In the genomic region with DNA sequence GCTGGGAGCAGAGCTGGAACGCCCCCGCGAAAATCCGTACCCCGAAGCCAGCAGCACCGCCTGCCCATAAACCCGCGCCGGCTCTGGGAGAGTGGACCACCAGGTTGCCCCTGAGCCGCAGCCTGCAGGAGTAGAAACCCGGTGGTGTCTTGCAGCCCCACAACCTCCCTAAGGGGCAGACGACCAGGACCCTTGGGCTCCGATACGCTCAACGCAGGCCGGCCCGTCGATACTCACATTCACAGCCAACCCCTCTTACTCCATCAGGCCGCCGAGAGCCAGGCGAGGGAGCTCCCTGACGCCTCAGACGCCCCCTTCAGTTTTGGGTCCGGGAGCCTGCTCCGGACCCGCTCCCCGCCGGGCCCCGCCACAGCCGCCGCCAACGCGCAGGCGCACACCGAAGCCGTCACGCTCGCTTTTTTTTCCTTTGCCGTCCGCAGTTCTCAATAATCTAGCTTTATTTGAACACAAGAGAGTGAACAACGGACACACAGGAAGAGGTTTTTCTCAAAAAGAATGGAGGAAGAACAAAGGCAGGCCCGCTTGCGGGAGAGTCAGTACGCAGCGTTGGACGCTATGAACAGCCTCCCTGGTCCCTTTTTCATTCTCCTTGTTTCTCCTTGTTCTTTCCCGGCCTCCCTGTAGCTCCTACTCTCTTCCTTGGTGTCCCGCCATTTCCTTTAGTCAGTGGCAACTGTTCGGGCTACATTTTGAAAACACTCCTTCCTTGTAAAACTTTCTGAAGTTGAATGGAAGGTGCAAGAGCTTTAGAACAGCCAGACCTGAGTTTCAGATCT, we compare ENCODE assay signal across 1 cellular context.
TF ChIP-seq lines count a peak whose summit lies in the region.

TSS of gene ZNF106 (minus strand) at position 399 of the 797 bp plus-strand sequence. CDS start 18,852 bp downstream, outside the sequence.

TF ChIP-seq in HepG2, 621 proteins besides CTCF, POLR2A, EP300 and RAD21 (continued from another document and continues in another):
- TF ChIP-seq ZBTB40 (IDR thresholded peaks at IDR 0.05) (peak; percentile 100), ZBTB40 (CRISPR knock-in tag; IDR thresholded peaks at IDR 0.05) (peak; percentile 100), SPEN (CRISPR knock-in tag; IDR thresholded peaks at IDR 0.05; ENCODE audit: low read depth) (peak; percentile 87), SRY (CRISPR knock-in tag; IDR thresholded peaks at IDR 0.05) (peak; percentile 28; the same call in 1 of the 2 replicates), ZNF44 (CRISPR knock-in tag; IDR thresholded peaks at IDR 0.05) (peak; percentile 88; the same call in 1 of the 2 replicates), PTBP1 (IDR thresholded peaks at IDR 0.05; ENCODE audit: low read depth, low read length, poor library complexity, severe bottlenecking) (no peak), SMC3 (IDR thresholded peaks at IDR 0.05; ENCODE audit: low read length) (no peak), ZC3H4 (CRISPR knock-in tag; IDR thresholded peaks at IDR 0.05; ENCODE audit: borderline replicate concordance) (no peak), TFE3 (CRISPR knock-in tag; IDR thresholded peaks at IDR 0.05) (peak; percentile 56; the same call in 1 of the 2 replicates), RFX3 (CRISPR knock-in tag; IDR thresholded peaks at IDR 0.05) (no peak), NFYB (CRISPR knock-in tag; IDR thresholded peaks at IDR 0.05) (no peak), ZFP82 (CRISPR knock-in tag; IDR thresholded peaks at IDR 0.05; ENCODE audit: borderline replicate concordance) (peak; percentile 94; the same call in 1 of the 2 replicates), EED (CRISPR knock-in tag; IDR thresholded peaks at IDR 0.05) (0 out of 2 replicates have a peak, but pooled peaks have one; percentile 29), LBX2 (CRISPR knock-in tag; IDR thresholded peaks at IDR 0.05; ENCODE audit: borderline replicate concordance) (no peak), SNRNP70 (IDR thresholded peaks at IDR 0.05; ENCODE audit: low read depth, low read length) (no peak), ZSCAN25 (CRISPR knock-in tag; IDR thresholded peaks at IDR 0.05) (peak; percentile 74), FOXJ3 (CRISPR knock-in tag; IDR thresholded peaks at IDR 0.05; ENCODE audit: borderline replicate concordance) (peak; percentile 84; the same call in 1 of the 2 replicates), SP2 (CRISPR knock-in tag; IDR thresholded peaks at IDR 0.05) (0 out of 2 replicates have a peak, but pooled peaks have one; percentile 15), ZNF652 (CRISPR knock-in tag; IDR thresholded peaks at IDR 0.05; ENCODE audit: borderline replicate concordance, low read depth) (peak; percentile 26; the same call in 1 of the 2 replicates), ZNF563 (CRISPR knock-in tag; IDR thresholded peaks at IDR 0.05) (peak; percentile 81), KLF9 (CRISPR knock-in tag; IDR thresholded peaks at IDR 0.05; ENCODE audit: low read depth) (no peak), NR2F6 (IDR thresholded peaks at IDR 0.05) (peak; percentile 16; the same call in 1 of the 2 replicates), NR2F6 (CRISPR knock-in tag; IDR thresholded peaks at IDR 0.05) (peak; percentile 33; the same call in 1 of the 2 replicates), HNRNPH1 (optimal IDR thresholded peaks at IDR 0.05; ENCODE audit: low read depth, low read length) (no peak), ZNF510 (CRISPR knock-in tag; IDR thresholded peaks at IDR 0.05; ENCODE audit: low read depth) (no peak), NAIF1 (CRISPR knock-in tag; IDR thresholded peaks at IDR 0.05; ENCODE audit: borderline replicate concordance) (peak; percentile 23; the same call in 1 of the 2 replicates), TMF1 (CRISPR knock-in tag; IDR thresholded peaks at IDR 0.05; ENCODE audit: low read depth) (peak; percentile 33; the same call in 1 of the 2 replicates), ZNF747 (CRISPR knock-in tag; IDR thresholded peaks at IDR 0.05; ENCODE audit: borderline replicate concordance) (peak; percentile 69; the same call in 1 of the 2 replicates), SP5 (CRISPR knock-in tag; IDR thresholded peaks at IDR 0.05; ENCODE audit: borderline replicate concordance, low read depth) (no peak), ZZZ3 (CRISPR knock-in tag; IDR thresholded peaks at IDR 0.05; ENCODE audit: borderline replicate concordance) (peak; percentile 9; the same call in 1 of the 2 replicates), PCBP2 (optimal IDR thresholded peaks at IDR 0.05; ENCODE audit: low read depth, low read length, poor library complexity, severe bottlenecking) (no peak), KLF12 (CRISPR knock-in tag; IDR thresholded peaks at IDR 0.05; ENCODE audit: borderline replicate concordance) (peak; percentile 75; the same call in 1 of the 2 replicates), SMAD9 (CRISPR knock-in tag; IDR thresholded peaks at IDR 0.05) (no peak), NCOA1 (CRISPR knock-in tag; IDR thresholded peaks at IDR 0.05) (peak; percentile 91; the same call in 1 of the 2 replicates), ZNF17 (CRISPR knock-in tag; IDR thresholded peaks at IDR 0.05) (no peak), JUNB (CRISPR knock-in tag; IDR thresholded peaks at IDR 0.05; ENCODE audit: borderline replicate concordance) (no peak), ZNF138 (CRISPR knock-in tag; IDR thresholded peaks at IDR 0.05; ENCODE audit: low read depth) (0 out of 2 replicates have a peak, but pooled peaks have one; percentile 39), MTERF4 (CRISPR knock-in tag; IDR thresholded peaks at IDR 0.05) (0 out of 2 replicates have a peak, but pooled peaks have one; percentile 76)
- TF ChIP-seq, protein P1, sequence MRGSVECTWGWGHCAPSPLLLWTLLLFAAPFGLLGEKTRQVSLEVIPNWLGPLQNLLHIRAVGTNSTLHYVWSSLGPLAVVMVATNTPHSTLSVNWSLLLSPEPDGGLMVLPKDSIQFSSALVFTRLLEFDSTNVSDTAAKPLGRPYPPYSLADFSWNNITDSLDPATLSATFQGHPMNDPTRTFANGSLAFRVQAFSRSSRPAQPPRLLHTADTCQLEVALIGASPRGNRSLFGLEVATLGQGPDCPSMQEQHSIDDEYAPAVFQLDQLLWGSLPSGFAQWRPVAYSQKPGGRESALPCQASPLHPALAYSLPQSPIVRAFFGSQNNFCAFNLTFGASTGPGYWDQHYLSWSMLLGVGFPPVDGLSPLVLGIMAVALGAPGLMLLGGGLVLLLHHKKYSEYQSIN (CRISPR knock-in tag; IDR thresholded peaks at IDR 0.05; ENCODE audit: borderline replicate concordance) = no peak
- TF ChIP-seq, protein P2, sequence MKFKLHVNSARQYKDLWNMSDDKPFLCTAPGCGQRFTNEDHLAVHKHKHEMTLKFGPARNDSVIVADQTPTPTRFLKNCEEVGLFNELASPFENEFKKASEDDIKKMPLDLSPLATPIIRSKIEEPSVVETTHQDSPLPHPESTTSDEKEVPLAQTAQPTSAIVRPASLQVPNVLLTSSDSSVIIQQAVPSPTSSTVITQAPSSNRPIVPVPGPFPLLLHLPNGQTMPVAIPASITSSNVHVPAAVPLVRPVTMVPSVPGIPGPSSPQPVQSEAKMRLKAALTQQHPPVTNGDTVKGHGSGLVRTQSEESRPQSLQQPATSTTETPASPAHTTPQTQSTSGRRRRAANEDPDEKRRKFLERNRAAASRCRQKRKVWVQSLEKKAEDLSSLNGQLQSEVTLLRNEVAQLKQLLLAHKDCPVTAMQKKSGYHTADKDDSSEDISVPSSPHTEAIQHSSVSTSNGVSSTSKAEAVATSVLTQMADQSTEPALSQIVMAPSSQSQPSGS (CRISPR knock-in tag; IDR thresholded peaks at IDR 0.05) = peak; percentile 78; the same call in 1 of the 2 replicates
- TF ChIP-seq, protein P3, sequence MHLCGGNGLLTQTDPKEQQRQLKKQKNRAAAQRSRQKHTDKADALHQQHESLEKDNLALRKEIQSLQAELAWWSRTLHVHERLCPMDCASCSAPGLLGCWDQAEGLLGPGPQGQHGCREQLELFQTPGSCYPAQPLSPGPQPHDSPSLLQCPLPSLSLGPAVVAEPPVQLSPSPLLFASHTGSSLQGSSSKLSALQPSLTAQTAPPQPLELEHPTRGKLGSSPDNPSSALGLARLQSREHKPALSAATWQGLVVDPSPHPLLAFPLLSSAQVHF (CRISPR knock-in tag; IDR thresholded peaks at IDR 0.05) = no peak
- TF ChIP-seq, protein P4, sequence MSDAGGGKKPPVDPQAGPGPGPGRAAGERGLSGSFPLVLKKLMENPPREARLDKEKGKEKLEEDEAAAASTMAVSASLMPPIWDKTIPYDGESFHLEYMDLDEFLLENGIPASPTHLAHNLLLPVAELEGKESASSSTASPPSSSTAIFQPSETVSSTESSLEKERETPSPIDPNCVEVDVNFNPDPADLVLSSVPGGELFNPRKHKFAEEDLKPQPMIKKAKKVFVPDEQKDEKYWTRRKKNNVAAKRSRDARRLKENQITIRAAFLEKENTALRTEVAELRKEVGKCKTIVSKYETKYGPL (CRISPR knock-in tag; IDR thresholded peaks at IDR 0.05) = peak; percentile 52; the same call in 1 of the 2 replicates
